ENCODE assay signal across 8 cellular contexts in genomic region chr1:89022167-89022959, GRCh38.
DNase-seq lines count a peak whose midpoint lies in the region; ATAC-seq, FAIRE-seq and TF ChIP-seq lines count a peak whose summit lies in the region.

Gene GBP3, minus strand, starts transcription at chr1:89022866. Its CDS starts 2,145 bp downstream, at chr1:89020721.

- H3K36me3 Mint-ChIP-seq in stimulated activated memory B cell treated with anti-CD40 and anti-IgM and Interleukin-4, amounts not matched to agents 10 μg/mL and 1 μg/mL and 100 μg/mL, for 72 hours, result peaks cover 30% of the 10 kb centered on the region

- in situ Hi-C loops in astrocyte of the cerebellum (cut with HindIII; ENCODE audit: low sequenced_read_pairs), result no loop called here

- peaks cover 26% of the 10 kb centered on the region for H3K4me1 Mint-ChIP-seq in stimulated activated memory B cell treated with anti-CD40 and anti-IgM and Interleukin-4, amounts not matched to agents 10 μg/mL and 1 μg/mL and 100 μg/mL, for 72 hours

- peak within 1 kb of the TSS; percentile 75 for H3K27ac Mint-ChIP-seq in stimulated activated memory B cell treated with anti-CD40 and anti-IgM and Interleukin-4, amounts not matched to agents 10 μg/mL and 1 μg/mL and 100 μg/mL, for 72 hours

- TF ChIP-seq CTCF in astrocyte of the cerebellum (IDR thresholded peaks at IDR 0.05; ENCODE audit: low read depth, low read length, missing control alignments), result no peak

- peak within 1 kb of the TSS; percentile 78 for H3K4me3 ChIP-seq in astrocyte of the cerebellum (ENCODE audit: low read depth, low read length)

- peak; percentile 41 for TF ChIP-seq POLR2A in GM18505 (IDR thresholded peaks at IDR 0.05; ENCODE audit: borderline replicate concordance, extremely low read depth, insufficient read depth, insufficient read length)

- DNase-seq in NCI-H510A treated with DMSO at 0.1 percent for 48 hours (lab: John Stamatoyannopoulos, UW) (peak; percentile 91), astrocyte of the cerebellum (ENCODE audit: low read depth) (peak; percentile 36), inferior parietal cortex (ENCODE audit: extremely low spot score) (peak; percentile 12), activated gamma-delta T cell (lab: John Stamatoyannopoulos, UW) (no peak)

- H3K9me3 Mint-ChIP-seq in stimulated activated memory B cell treated with anti-CD40 and anti-IgM and Interleukin-4, amounts not matched to agents 10 μg/mL and 1 μg/mL and 100 μg/mL, for 72 hours, result peaks cover 7% of the 10 kb centered on the region

- ATAC-seq in GM18505 (IDR thresholded peaks at IDR 0.05; ENCODE audit: unreplicated experiment) (peak; percentile 83), HG02981 (IDR thresholded peaks at IDR 0.05; ENCODE audit: unreplicated experiment) (peak; percentile 80)
- peak; percentile 56 for ATAC-seq in stimulated activated memory B cell treated with anti-CD40 and anti-IgM and Interleukin-4, amounts not matched to agents 10 μg/mL and 1 μg/mL and 100 μg/mL, for 72 hours

- FAIRE-seq in A204.1 (lab: Jason Lieb, UNC), result peak; percentile 95

- peak within 1 kb of the TSS; percentile 87 for H3K4me3 Mint-ChIP-seq in stimulated activated memory B cell treated with anti-CD40 and anti-IgM and Interleukin-4, amounts not matched to agents 10 μg/mL and 1 μg/mL and 100 μg/mL, for 72 hours

- H3K27me3 Mint-ChIP-seq in stimulated activated memory B cell treated with anti-CD40 and anti-IgM and Interleukin-4, amounts not matched to agents 10 μg/mL and 1 μg/mL and 100 μg/mL, for 72 hours, result no peaks in the 10 kb centered on the region
